34 cellular contexts compared by ENCODE assay signal in the genomic region with DNA sequence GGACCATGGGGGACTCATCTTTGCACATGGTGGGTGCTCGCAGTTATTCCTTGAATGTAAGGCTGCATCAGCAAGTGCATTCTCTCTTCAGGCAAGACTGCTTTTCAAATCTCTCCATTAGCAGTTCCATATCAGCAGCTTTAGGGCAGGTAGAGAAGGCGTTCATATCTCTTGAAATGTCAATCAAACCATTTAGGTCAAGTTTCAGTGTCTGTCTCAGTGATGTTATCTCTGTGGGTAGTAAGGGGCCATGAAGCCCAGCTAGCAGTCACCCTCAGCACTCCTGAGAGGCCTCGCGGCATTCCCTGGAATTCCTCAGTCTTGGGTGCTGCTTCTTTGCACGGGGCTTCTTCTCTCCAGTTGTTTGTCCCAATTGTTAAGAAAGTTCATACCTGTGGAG.
"Had no signal": no experiment of that assay in that cellular context is flagged by ENCODE, and none has a peak within 500 bp of the region (broad histone marks: within the 10 kb centered on the region; RNA-seq: fewer than 3 reads in every experiment).

No MANE protein-coding gene starts in this region.

- H3K27me3 ChIP-seq: MG63 had no signal

- H3K36me3 ChIP-seq: MG63 had no signal

- H3K4me3 ChIP-seq: MG63 had no signal

- H3K9me3 ChIP-seq: MG63 had no signal

- DNase-seq: Karpas-422, Kasumi-1, MG63, MM.1S, MV-4-11, NCI-H1048, NCI-H1092, NCI-H1092 treated with DMSO at 0.1 percent for 48 hours, NCI-H1105, NCI-H1105 treated with DMSO at 0.1 percent for 48 hours, NCI-H1417, NCI-H1417 treated with DMSO at 0.1 percent for 48 hours, NCI-H1436, NCI-H1436 treated with DMSO at 0.1 percent for 48 hours, NCI-H146, NCI-H1694, NCI-H1694 treated with DMSO at 0.1 percent for 48 hours, NCI-H187, NCI-H187 treated with DMSO at 0.1 percent for 48 hours, NCI-H1930, NCI-H2029, NCI-H2029 treated with DMSO at 0.1 percent for 48 hours, NCI-H2081, NCI-H2081 treated with DMSO at 0.1 percent for 48 hours, NCI-H2107, NCI-H2171, NCI-H2171 treated with DMSO at 0.1 percent for 48 hours, NCI-H2227 treated with DMSO at 0.1 percent for 48 hours, NCI-H226, NCI-H345, NCI-H446, NCI-H446 treated with DMSO at 0.1 percent for 48 hours, NCI-H510A, NCI-H510A treated with DMSO at 0.1 percent for 48 hours had no signal
